Comparison of ENCODE assay signal across 13 cellular contexts in genomic region chr9:21616082-21616778, GRCh38.
A peak's percentile ranks its signal among the peaks of the same experiment; 100 is the strongest.
DNase-seq lines count a peak whose midpoint lies in the region; ATAC-seq and TF ChIP-seq lines count a peak whose summit lies in the region.
"Had no signal": no experiment of that assay in that cellular context is flagged by ENCODE, and none has a peak within 500 bp of the region (broad histone marks: within the 10 kb centered on the region; RNA-seq: fewer than 3 reads in every experiment).

No MANE protein-coding gene starts in this region.

- peak; percentile 95 for DNase-seq in AG04449 (ENCODE audit: low read depth, low spot score)
- DNase-seq in HFFc6 = peak; percentile 92
- peak; percentile 76 for DNase-seq in adipocyte (ENCODE audit: low read depth)
- peak; percentile 26 for DNase-seq in hepatocyte (ENCODE audit: low spot score)
- no peak for DNase-seq in NCI-H2227 (lab: John Stamatoyannopoulos, UW; ENCODE audit: unreplicated experiment)
- no peak for DNase-seq in activated CD4-positive, CD25-positive, alpha-beta regulatory T cell treated with anti-CD3 and anti-CD28 coated beads, Interleukin-2, amount 50 U/mL, for 72 hours
- DNase-seq: caudate nucleus; H9; midbrain; NCI-H526 treated with DMSO at 0.1 percent for 48 hours; stimulated activated CD8-positive, alpha-beta memory T cell treated with anti-CD3 and anti-CD28 coated beads, Interleukin-4, amount 100 ng/mL, for 48 hours had no signal

- no peaks in the 10 kb centered on the region for H3K9me3 ChIP-seq in adipocyte (ENCODE audit: control insufficient read depth, low read length)
- no peaks in the 10 kb centered on the region for H3K9me3 ChIP-seq in hepatocyte (ENCODE audit: low read depth)

- H3K36me3 ChIP-seq in adipocyte (ENCODE audit: control insufficient read depth, insufficient read depth, low read length, severe bottlenecking) (no peaks in the 10 kb centered on the region), hepatocyte (replicated peaks; ENCODE audit: insufficient read depth, low read depth) (no peaks in the 10 kb centered on the region)

- no peaks in the 10 kb centered on the region for H3K9me2 ChIP-seq in hepatocyte (replicated peaks; ENCODE audit: insufficient read depth)

- H2AFZ ChIP-seq in hepatocyte = no peak overlapping the region

- no peaks in the 10 kb centered on the region for H3K9me3 Mint-ChIP-seq in HFFc6
- H3K9me3 Mint-ChIP-seq: H9 had no signal

- H3K27me3 Mint-ChIP-seq in HFFc6 (ENCODE audit: insufficient read depth) = peaks cover 1% of the 10 kb centered on the region; the same call in 1 of the 2 replicates

- TF ChIP-seq CTCF in AG04449 (IDR thresholded peaks at IDR 0.05; ENCODE audit: insufficient read depth, low read length, missing control alignments) (no peak), HFFc6 (IDR thresholded peaks at IDR 0.05) (no peak), hepatocyte (IDR thresholded peaks at IDR 0.05; ENCODE audit: poor library complexity) (no peak)

- H3K4me2 ChIP-seq in hepatocyte = no peak overlapping the region

- H3K36me3 Mint-ChIP-seq in HFFc6 (ENCODE audit: low read depth) = no peaks in the 10 kb centered on the region

- H3K27ac ChIP-seq in hepatocyte = no peak overlapping the region

- H3K27me3 ChIP-seq in adipocyte (replicated peaks; ENCODE audit: control insufficient read depth, insufficient read depth, low read length) (no peaks in the 10 kb centered on the region), hepatocyte (no peaks in the 10 kb centered on the region)

- H3K4me1 ChIP-seq in adipocyte (ENCODE audit: control insufficient read depth, insufficient read depth, low read length) (peaks cover 12% of the 10 kb centered on the region), hepatocyte (ENCODE audit: insufficient read depth) (no peaks in the 10 kb centered on the region)

- H3K27ac Mint-ChIP-seq in HFFc6 = peak overlapping the region; percentile 85

- H3K4me3 Mint-ChIP-seq in HFFc6 = peak overlapping the region; percentile 77
- H3K4me3 Mint-ChIP-seq: H9 had no signal

- CTCF ChIA-PET in AG04449 (lab: Yijun Ruan, JAX) = interaction anchor here (1.4 to 1.5 kb wide), 2 partner anchors 93 to 173 kb away, joined by 3 read pairs; no protein-coding TSS in a partner anchor

- peak overlapping the region; percentile 19 for H3K9ac ChIP-seq in adipocyte (ENCODE audit: low read length)

- no peaks in the 10 kb centered on the region for H4K20me1 ChIP-seq in hepatocyte (ENCODE audit: insufficient read depth, poor library complexity, severe bottlenecking)

- POLR2A ChIA-PET in AG04449 (lab: Yijun Ruan, JAX) = no interaction called here

- H3K79me2 ChIP-seq in hepatocyte = no peaks in the 10 kb centered on the region

- H3K4me3 ChIP-seq in AG04449 (ENCODE audit: low read depth, low read length) (no peak overlapping the region), adipocyte (ENCODE audit: low read length) (no peak overlapping the region), hepatocyte (no peak overlapping the region)

- 67% methylated on average over 6 of the region's 6 CpGs for WGBS in hepatocyte (ENCODE audit: low lambda C conversion rate, missing lambda C conversion rate)

- peaks cover 72% of the 10 kb centered on the region for H3K4me1 Mint-ChIP-seq in HFFc6 (ENCODE audit: low read depth)

- ATAC-seq in HG02571 (IDR thresholded peaks at IDR 0.05; ENCODE audit: unreplicated experiment) = no peak
- ATAC-seq in GM21619 (IDR thresholded peaks at IDR 0.05; ENCODE audit: unreplicated experiment) = no peak

Comparison
In these comparisons a context has a peak if more than half of its experiments do, and no peak if none do; other contexts are left out.
1. DNase-seq: peak in AG04449 (single experiment), HFFc6 (single experiment), adipocyte (single experiment) and hepatocyte (single experiment); none in NCI-H2227 (single experiment) and activated CD4-positive, CD25-positive, alpha-beta regulatory T cell treated with anti-CD3 and anti-CD28 coated beads, Interleukin-2, amount 50 U/mL, for 72 hours (single experiment).